Comparison of ENCODE assay signal across 11 cellular contexts in genomic region chr2:113895301-113895700, GRCh38. TPM values are rescaled to one million over a fixed set of nuclear protein-coding genes. Genes with fewer than 3 reads are reported as not detected.
A peak's percentile ranks its signal among the peaks of the same experiment; 100 is the strongest.
DNase-seq lines count a peak whose midpoint lies in the region; FAIRE-seq and TF ChIP-seq lines count a peak whose summit lies in the region.
"Had no signal": no experiment of that assay in that cellular context is flagged by ENCODE, and none has a peak within 500 bp of the region (broad histone marks: within the 10 kb centered on the region; RNA-seq: fewer than 3 reads in every experiment).

No MANE protein-coding gene starts in this region.

- in situ Hi-C loops in brain microvascular endothelial cell (cut with HindIII; ENCODE audit: low pct_ligation_motif_present, low sequenced_read_pairs) = no loop called here

- H3K4me1 Mint-ChIP-seq in T-helper 1 cell treated with Interleukin-12 subunit alpha and Interleukin-12 subunit beta and Interleukin-4 antibody, amounts not matched to agents 30 μg/mL and 1 μg/mL, for 36 hours (ENCODE audit: low read depth) = peaks cover 79% of the 10 kb centered on the region
- H3K4me1 Mint-ChIP-seq in astrocyte (ENCODE audit: low read depth, unreplicated experiment) = peaks cover 60% of the 10 kb centered on the region

- peaks cover 100% of the 10 kb centered on the region for H3K79me2 ChIP-seq in astrocyte (ENCODE audit: insufficient read depth, low read length)
- peaks cover 96% of the 10 kb centered on the region for H3K79me2 ChIP-seq in osteoblast (ENCODE audit: insufficient read depth, low read length)

- TF ChIP-seq CTCF in NB4 (IDR thresholded peaks at IDR 0.05; ENCODE audit: low read depth, low read length) = no peak
- no peak for TF ChIP-seq CTCF in astrocyte (IDR thresholded peaks at IDR 0.05; ENCODE audit: insufficient read depth, low read depth, low read length)
- no peak for TF ChIP-seq CTCF in osteoblast (IDR thresholded peaks at IDR 0.05; ENCODE audit: extremely low read depth, low read depth, low read length)
- no peak for TF ChIP-seq CTCF in brain microvascular endothelial cell (IDR thresholded peaks at IDR 0.05; ENCODE audit: low read depth, low read length, missing control alignments)

- H3K4me1 ChIP-seq in astrocyte (ENCODE audit: insufficient read depth, low read length) = peaks cover 42% of the 10 kb centered on the region
- H3K4me1 ChIP-seq in osteoblast (ENCODE audit: insufficient read depth, low read length) = peaks cover 74% of the 10 kb centered on the region

- H3K9ac ChIP-seq in astrocyte (ENCODE audit: low read length) = peak overlapping the region; percentile 29

- FAIRE-seq in astrocyte (lab: Jason Lieb, UNC) = peak; percentile 37

- peak overlapping the region; percentile 88 for H3K4me3 Mint-ChIP-seq in T-helper 1 cell treated with Interleukin-12 subunit alpha and Interleukin-12 subunit beta and Interleukin-4 antibody, amounts not matched to agents 30 μg/mL and 1 μg/mL, for 36 hours
- peak overlapping the region; percentile 92 for H3K4me3 Mint-ChIP-seq in astrocyte (ENCODE audit: unreplicated experiment)

- H4K20me1 ChIP-seq in astrocyte (ENCODE audit: insufficient read depth, low read length) (peaks cover 85% of the 10 kb centered on the region), osteoblast (ENCODE audit: insufficient read depth, low read length) (peaks cover 73% of the 10 kb centered on the region)

- H3K27me3 Mint-ChIP-seq in T-helper 1 cell treated with Interleukin-12 subunit alpha and Interleukin-12 subunit beta and Interleukin-4 antibody, amounts not matched to agents 30 μg/mL and 1 μg/mL, for 36 hours (ENCODE audit: low read depth) = no peaks in the 10 kb centered on the region
- no peaks in the 10 kb centered on the region for H3K27me3 Mint-ChIP-seq in astrocyte (ENCODE audit: low read depth, unreplicated experiment)

- H3K4me3 ChIP-seq in NB4 (ENCODE audit: low read depth, low read length) (peak overlapping the region; percentile 76), astrocyte (ENCODE audit: insufficient read depth, low read depth, low read length) (peak overlapping the region; percentile 27), osteoblast (ENCODE audit: insufficient read depth, low read length) (no peak overlapping the region), brain microvascular endothelial cell (ENCODE audit: low read depth, low read length) (no peak overlapping the region)

- no peak overlapping the region for H2AFZ ChIP-seq in astrocyte (ENCODE audit: low read depth, low read length)
- H2AFZ ChIP-seq in osteoblast (ENCODE audit: low read length) = no peak overlapping the region

- peaks cover 61% of the 10 kb centered on the region for H3K36me3 Mint-ChIP-seq in T-helper 1 cell treated with Interleukin-12 subunit alpha and Interleukin-12 subunit beta and Interleukin-4 antibody, amounts not matched to agents 30 μg/mL and 1 μg/mL, for 36 hours (ENCODE audit: low read depth)
- peaks cover 6% of the 10 kb centered on the region for H3K36me3 Mint-ChIP-seq in astrocyte (ENCODE audit: low read depth, unreplicated experiment)

- H3K9me3 ChIP-seq in astrocyte (ENCODE audit: insufficient read depth, low read depth, low read length) = no peaks in the 10 kb centered on the region
- H3K9me3 ChIP-seq in osteoblast (ENCODE audit: low read depth, low read length) = no peaks in the 10 kb centered on the region

- H3K27ac ChIP-seq in astrocyte (ENCODE audit: low read depth, low read length) (no peak overlapping the region), osteoblast (ENCODE audit: low read depth, low read length) (no peak overlapping the region), brain microvascular endothelial cell (no peak overlapping the region)

- H3K4me2 ChIP-seq in astrocyte (ENCODE audit: low read length) = peak overlapping the region; percentile 86
- peak overlapping the region; percentile 63 for H3K4me2 ChIP-seq in osteoblast (ENCODE audit: insufficient read depth, low read length)

- H3K9me3 Mint-ChIP-seq in T-helper 1 cell treated with Interleukin-12 subunit alpha and Interleukin-12 subunit beta and Interleukin-4 antibody, amounts not matched to agents 30 μg/mL and 1 μg/mL, for 36 hours = no peaks in the 10 kb centered on the region
- H3K9me3 Mint-ChIP-seq in astrocyte (ENCODE audit: unreplicated experiment) = no peaks in the 10 kb centered on the region

- no peak for DNase-seq in T-helper 1 cell
- DNase-seq in NB4 (ENCODE audit: low read depth) = no peak
- DNase-seq in astrocyte (ENCODE audit: low read depth) = peak; percentile 29
- DNase-seq in osteoblast (ENCODE audit: insufficient read length, low spot score, missing footprints) = no peak
- no peak for DNase-seq in NCI-H748 (lab: John Stamatoyannopoulos, UW; ENCODE audit: unreplicated experiment)
- DNase-seq in brain microvascular endothelial cell = no peak
- no peak for DNase-seq in central memory CD4-positive, alpha-beta T cell
- DNase-seq: KG1; NCI-H2227 treated with DMSO at 0.1 percent for 48 hours; stimulated activated CD4-positive, alpha-beta T cell treated with anti-CD3 and anti-CD28 coated beads, Interleukin-1b, Interleukin-23, amount 100 ng/mL, for 48 hours had no signal

- peak overlapping the region; percentile 27 for H3K27ac Mint-ChIP-seq in T-helper 1 cell treated with Interleukin-12 subunit alpha and Interleukin-12 subunit beta and Interleukin-4 antibody, amounts not matched to agents 30 μg/mL and 1 μg/mL, for 36 hours
- no peak overlapping the region for H3K27ac Mint-ChIP-seq in astrocyte (ENCODE audit: unreplicated experiment)

- no peak for TF ChIP-seq POLR2A in NB4 (IDR thresholded peaks at IDR 0.05; ENCODE audit: extremely low read depth, insufficient read length)

- no peaks in the 10 kb centered on the region for H3K27me3 ChIP-seq in astrocyte (ENCODE audit: insufficient read depth, low read length)
- no peaks in the 10 kb centered on the region for H3K27me3 ChIP-seq in osteoblast (ENCODE audit: insufficient read depth, low read length)
- H3K27me3 ChIP-seq in brain microvascular endothelial cell (replicated peaks) = no peaks in the 10 kb centered on the region

- H3K36me3 ChIP-seq in astrocyte (ENCODE audit: insufficient read depth, low read length) (peaks cover 3% of the 10 kb centered on the region), osteoblast (ENCODE audit: insufficient read depth, low read length) (peaks cover 9% of the 10 kb centered on the region), brain microvascular endothelial cell (replicated peaks) (no peaks in the 10 kb centered on the region)

RNA-seq across cellular contexts. Expression of gene ACTR3, which starts 5.4 kb away (rescaled TPM):
- total RNA-seq in astrocyte (488 and 495 TPM in 2 replicates), osteoblast (251 and 315 TPM in 2 replicates)

Comparison
In these comparisons a context has a peak if more than half of its experiments do, and no peak if none do; other contexts are left out.
1. H3K4me3 ChIP-seq: peak in NB4 (single experiment) and astrocyte (single experiment); none in osteoblast (single experiment) and brain microvascular endothelial cell (single experiment).